ENCODE assay signal across 15 cellular contexts in genomic region chr13:73096173-73097117, GRCh38. TPM values are rescaled to one million over a fixed set of nuclear protein-coding genes. Genes with fewer than 3 reads are reported as not detected.
DNase-seq lines count a peak whose midpoint lies in the region; ATAC-seq, FAIRE-seq and TF ChIP-seq lines count a peak whose summit lies in the region.
"Had no signal": no experiment of that assay in that cellular context is flagged by ENCODE, and none has a peak within 500 bp of the region (broad histone marks: within the 10 kb centered on the region; RNA-seq: fewer than 3 reads in every experiment).

No MANE protein-coding gene starts in this region.

- no peak for TF ChIP-seq CTCF in Calu3 (IDR thresholded peaks at IDR 0.05; ENCODE audit: unreplicated experiment)
- TF ChIP-seq CTCF in IMR-90 (conservative IDR thresholded peaks at IDR 0.05; ENCODE audit: low read depth, low read length), result no peak
- TF ChIP-seq CTCF in astrocyte (IDR thresholded peaks at IDR 0.05; ENCODE audit: insufficient read depth, low read depth, low read length), result no peak
- TF ChIP-seq CTCF in CD8-positive, alpha-beta T cell (IDR thresholded peaks at IDR 0.05), result no peak

- no peaks in the 10 kb centered on the region for H3K36me3 ChIP-seq in IMR-90 (ENCODE audit: control insufficient read depth, insufficient read depth, low read length)
- no peaks in the 10 kb centered on the region for H3K36me3 ChIP-seq in astrocyte (ENCODE audit: insufficient read depth, low read length)
- H3K36me3 ChIP-seq in mesendoderm (ENCODE audit: control insufficient read depth, insufficient read depth, low read length), result no peaks in the 10 kb centered on the region
- H3K36me3 ChIP-seq in CD8-positive, alpha-beta T cell (ENCODE audit: insufficient read depth, low read length), result no peaks in the 10 kb centered on the region
- H3K36me3 ChIP-seq: heart right ventricle had no signal

- H3K27ac ChIP-seq in IMR-90 (ENCODE audit: insufficient read depth, low read length) (no peak overlapping the region), astrocyte (ENCODE audit: low read depth, low read length) (no peak overlapping the region), mesendoderm (ENCODE audit: low read depth, low read length) (no peak overlapping the region)
- H3K27ac ChIP-seq in CD8-positive, alpha-beta T cell (ENCODE audit: low read depth, low read length), result no peak overlapping the region
- H3K27ac ChIP-seq: heart right ventricle, KMS-11 had no signal

- H3K4me3 Mint-ChIP-seq in Calu3 (ENCODE audit: low read depth, unreplicated experiment) (no peak overlapping the region), astrocyte (ENCODE audit: unreplicated experiment) (no peak overlapping the region)
- H3K4me3 Mint-ChIP-seq in activated naive CD4-positive, alpha-beta T cell treated with anti-CD3 and anti-CD28 coated beads for 36 hours, result no peak overlapping the region
- H3K4me3 Mint-ChIP-seq in CD8-positive, alpha-beta T cell, result no peak overlapping the region
- H3K4me3 Mint-ChIP-seq: activated CD4-positive, alpha-beta T cell treated with anti-CD3 and anti-CD28 coated beads for 36 hours had no signal

- H3K9me3 Mint-ChIP-seq in Calu3 (ENCODE audit: low read depth, unreplicated experiment), result no peaks in the 10 kb centered on the region
- H3K9me3 Mint-ChIP-seq in astrocyte (ENCODE audit: unreplicated experiment), result no peaks in the 10 kb centered on the region
- H3K9me3 Mint-ChIP-seq in activated naive CD4-positive, alpha-beta T cell treated with anti-CD3 and anti-CD28 coated beads for 36 hours, result no peaks in the 10 kb centered on the region
- H3K9me3 Mint-ChIP-seq in CD8-positive, alpha-beta T cell, result no peaks in the 10 kb centered on the region

- H3K18ac ChIP-seq in IMR-90 (ENCODE audit: low read depth, low read length) (no peak overlapping the region), mesendoderm (ENCODE audit: low read length) (no peak overlapping the region)

- no peak overlapping the region for H3K9ac ChIP-seq in IMR-90 (ENCODE audit: low read depth, low read length)
- no peak overlapping the region for H3K9ac ChIP-seq in astrocyte (ENCODE audit: low read length)
- H3K9ac ChIP-seq in mesendoderm (ENCODE audit: low read length), result no peak overlapping the region
- H3K9ac ChIP-seq: KMS-11 had no signal

- H3K79me2 ChIP-seq in astrocyte (ENCODE audit: insufficient read depth, low read length) (no peaks in the 10 kb centered on the region), mesendoderm (ENCODE audit: control insufficient read depth, insufficient read depth, low read length) (no peaks in the 10 kb centered on the region)

- H2AFZ ChIP-seq in IMR-90 (replicated peaks; ENCODE audit: low read length, poor library complexity) (no peak overlapping the region), astrocyte (ENCODE audit: low read depth, low read length) (no peak overlapping the region)

- no peaks in the 10 kb centered on the region for H4K20me1 ChIP-seq in IMR-90 (ENCODE audit: insufficient read depth, low read length)
- H4K20me1 ChIP-seq in astrocyte (ENCODE audit: insufficient read depth, low read length), result no peaks in the 10 kb centered on the region

- dilution Hi-C loops in IMR-90 (cut with HindIII; ENCODE audit: low sequenced_read_pairs, unreplicated experiment), result no loop called here

- H3K36me3 Mint-ChIP-seq in Calu3 (ENCODE audit: insufficient read depth, unreplicated experiment) (no peaks in the 10 kb centered on the region), astrocyte (ENCODE audit: low read depth, unreplicated experiment) (no peaks in the 10 kb centered on the region)
- no peaks in the 10 kb centered on the region for H3K36me3 Mint-ChIP-seq in activated naive CD4-positive, alpha-beta T cell treated with anti-CD3 and anti-CD28 coated beads for 36 hours (ENCODE audit: low read depth)
- H3K36me3 Mint-ChIP-seq in CD8-positive, alpha-beta T cell, result no peaks in the 10 kb centered on the region

- H2BK15ac ChIP-seq in IMR-90 (ENCODE audit: low read depth, low read length) (no peak overlapping the region), mesendoderm (replicated peaks; ENCODE audit: low read depth) (no peak overlapping the region)

- POLR2A ChIA-PET in IMR-90 (lab: Charles Lee; ENCODE audit: unreplicated experiment), result no interaction called here
- POLR2A ChIA-PET in CD8-positive, alpha-beta T cell (lab: Charles Lee), result no interaction called here

- H3K4me1 Mint-ChIP-seq in Calu3 (ENCODE audit: low read depth, unreplicated experiment) (peaks cover 13% of the 10 kb centered on the region), astrocyte (ENCODE audit: low read depth, unreplicated experiment) (peaks cover 11% of the 10 kb centered on the region)
- H3K4me1 Mint-ChIP-seq in activated naive CD4-positive, alpha-beta T cell treated with anti-CD3 and anti-CD28 coated beads for 36 hours (ENCODE audit: low read depth), result no peaks in the 10 kb centered on the region
- no peaks in the 10 kb centered on the region for H3K4me1 Mint-ChIP-seq in CD8-positive, alpha-beta T cell (ENCODE audit: low read depth)
- H3K4me1 Mint-ChIP-seq: activated CD4-positive, alpha-beta T cell treated with anti-CD3 and anti-CD28 coated beads for 36 hours had no signal

- intact Hi-C loops in Calu3 (cut with micrococcal nuclease; ENCODE audit: unreplicated experiment) (no loop called here), IMR-90 (cut with micrococcal nuclease) (no loop called here)
- intact Hi-C loops in activated naive CD4-positive, alpha-beta T cell treated with anti-CD3 and anti-CD28 coated beads for 36 hours (cut with micrococcal nuclease), result no loop called here
- intact Hi-C loops in CD8-positive, alpha-beta T cell (cut with DNase I, micrococcal nuclease), result no loop called here

- no peak overlapping the region for H3K56ac ChIP-seq in IMR-90 (ENCODE audit: extremely low read depth, insufficient read depth, low read length)
- H3K56ac ChIP-seq in mesendoderm (ENCODE audit: low read length), result no peak overlapping the region

- H3K9me3 ChIP-seq in IMR-90 (ENCODE audit: control insufficient read depth, insufficient read depth, low read length) (no peaks in the 10 kb centered on the region), astrocyte (ENCODE audit: insufficient read depth, low read depth, low read length) (no peaks in the 10 kb centered on the region)
- no peaks in the 10 kb centered on the region for H3K9me3 ChIP-seq in CD8-positive, alpha-beta T cell (ENCODE audit: low read length)
- H3K9me3 ChIP-seq: heart right ventricle had no signal

- no peak for TF ChIP-seq POLR2A in IMR-90 (IDR thresholded peaks at IDR 0.05; ENCODE audit: low read depth, low read length)

- H3K4me1 ChIP-seq in IMR-90 (ENCODE audit: control insufficient read depth, insufficient read depth, low read length), result peaks cover 2% of the 10 kb centered on the region; the same call in 1 of the 2 replicates
- peaks cover 11% of the 10 kb centered on the region for H3K4me1 ChIP-seq in astrocyte (ENCODE audit: insufficient read depth, low read length)
- H3K4me1 ChIP-seq in mesendoderm (ENCODE audit: control insufficient read depth, low read depth, low read length), result no peaks in the 10 kb centered on the region
- no peaks in the 10 kb centered on the region for H3K4me1 ChIP-seq in CD8-positive, alpha-beta T cell (ENCODE audit: insufficient read depth, low read length)
- H3K4me1 ChIP-seq: heart right ventricle had no signal

- no peak overlapping the region for H2AK9ac ChIP-seq in IMR-90 (replicated peaks; ENCODE audit: low read depth, low read length, poor library complexity)

- H3K4me3 ChIP-seq in IMR-90 (ENCODE audit: insufficient read depth, low read depth, low read length) (no peak overlapping the region), astrocyte (ENCODE audit: insufficient read depth, low read depth, low read length) (no peak overlapping the region), mesendoderm (ENCODE audit: low read length) (no peak overlapping the region)
- H3K4me3 ChIP-seq in CD8-positive, alpha-beta T cell (ENCODE audit: low read depth, low read length), result no peak overlapping the region
- H3K4me3 ChIP-seq: heart right ventricle had no signal

- no peak overlapping the region for H4K8ac ChIP-seq in IMR-90 (ENCODE audit: low read depth in 2 of 2, low read length in 2 of 2)
- H4K8ac ChIP-seq in mesendoderm (ENCODE audit: low read depth, low read length), result no peak overlapping the region

- no peaks in the 10 kb centered on the region for H3K27me3 ChIP-seq in IMR-90 (ENCODE audit: control insufficient read depth, insufficient read depth, low read length)
- H3K27me3 ChIP-seq in astrocyte (ENCODE audit: insufficient read depth, low read length), result no peaks in the 10 kb centered on the region
- H3K27me3 ChIP-seq in mesendoderm (ENCODE audit: insufficient read depth, low read length, poor library complexity), result no peaks in the 10 kb centered on the region
- no peaks in the 10 kb centered on the region for H3K27me3 ChIP-seq in CD8-positive, alpha-beta T cell (ENCODE audit: insufficient read depth, low read length)
- H3K27me3 ChIP-seq: heart right ventricle had no signal

- H3K27ac Mint-ChIP-seq in Calu3 (ENCODE audit: unreplicated experiment) (peak overlapping the region; percentile 70), astrocyte (ENCODE audit: unreplicated experiment) (no peak overlapping the region)
- H3K27ac Mint-ChIP-seq in activated naive CD4-positive, alpha-beta T cell treated with anti-CD3 and anti-CD28 coated beads for 36 hours, result no peak overlapping the region
- H3K27ac Mint-ChIP-seq in CD8-positive, alpha-beta T cell, result no peak overlapping the region
- H3K27ac Mint-ChIP-seq: activated CD4-positive, alpha-beta T cell treated with anti-CD3 and anti-CD28 coated beads for 36 hours had no signal

- H2BK120ac ChIP-seq in IMR-90 (ENCODE audit: low read depth, low read length) (no peak overlapping the region), mesendoderm (ENCODE audit: low read depth, low read length) (no peak overlapping the region)

- H3K27me3 Mint-ChIP-seq in Calu3 (ENCODE audit: unreplicated experiment) (no peaks in the 10 kb centered on the region), astrocyte (ENCODE audit: low read depth, unreplicated experiment) (no peaks in the 10 kb centered on the region)
- H3K27me3 Mint-ChIP-seq in activated naive CD4-positive, alpha-beta T cell treated with anti-CD3 and anti-CD28 coated beads for 36 hours (ENCODE audit: low read depth), result no peaks in the 10 kb centered on the region
- peaks cover 2% of the 10 kb centered on the region for H3K27me3 Mint-ChIP-seq in CD8-positive, alpha-beta T cell (ENCODE audit: low read depth)
- H3K27me3 Mint-ChIP-seq: activated CD4-positive, alpha-beta T cell treated with anti-CD3 and anti-CD28 coated beads for 36 hours had no signal

- DNase-seq in Calu3, result peak; percentile 45
- peak; percentile 38 for DNase-seq in IMR-90
- peak; percentile 55 for DNase-seq in astrocyte (ENCODE audit: low read depth)
- peak; percentile 73 for DNase-seq in mesendoderm
- no peak for DNase-seq in activated naive CD4-positive, alpha-beta T cell treated with anti-CD3 and anti-CD28 coated beads for 36 hours
- no peak for DNase-seq in CD8-positive, alpha-beta T cell
- DNase-seq: activated CD4-positive, alpha-beta T cell treated with anti-CD3 and anti-CD28 coated beads for 36 hours; erythroblast; heart right ventricle; NCI-H1436 treated with DMSO at 0.1 percent for 48 hours had no signal

- WGBS in IMR-90 (ENCODE audit: extremely low coverage in 2 of 2, insufficient read length in 1 of 2), 2 experiments, result no CpG with 5 or more reads among the region's 8 CpGs
- no CpG with 5 or more reads among the region's 8 CpGs for WGBS in mesendoderm (ENCODE audit: extremely low coverage, insufficient coverage, low lambda C conversion rate)

- CTCF ChIA-PET in Calu3 (lab: Charles Lee), result no interaction called here
- CTCF ChIA-PET in IMR-90 (lab: Yijun Ruan, JAX), result interaction anchor here (1.2 kb wide), 1 partner anchor 22 kb away, joined by 4 read pairs; no protein-coding TSS in a partner anchor
- CTCF ChIA-PET in activated naive CD4-positive, alpha-beta T cell treated with anti-CD3 and anti-CD28 coated beads for 36 hours (lab: Charles Lee), result no interaction called here
- CTCF ChIA-PET in CD8-positive, alpha-beta T cell (lab: Charles Lee), result no interaction called here

- H4K91ac ChIP-seq in IMR-90 (ENCODE audit: insufficient read depth, low read depth, low read length), result no peak overlapping the region

- no peaks in the 10 kb centered on the region for H3K79me1 ChIP-seq in IMR-90 (ENCODE audit: low read depth in 1 of 2, low read length in 2 of 2)
- no peaks in the 10 kb centered on the region for H3K79me1 ChIP-seq in mesendoderm (ENCODE audit: low read length)

- no peak overlapping the region for H2BK20ac ChIP-seq in IMR-90 (ENCODE audit: low read depth, low read length)

- no peaks in the 10 kb centered on the region for H3K9me1 ChIP-seq in IMR-90 (ENCODE audit: insufficient read depth, low read length)

- in situ Hi-C loops in IMR-90 (cut with MboI; ENCODE audit: low sequenced_read_pairs), result no loop called here

- no peak for ATAC-seq in IMR-90 (ENCODE audit: low read depth)
- ATAC-seq in HG03095 (IDR thresholded peaks at IDR 0.05; ENCODE audit: unreplicated experiment), result no peak
- no peak for ATAC-seq in GM18520 (IDR thresholded peaks at IDR 0.05; ENCODE audit: unreplicated experiment)
- ATAC-seq in CD8-positive, alpha-beta T cell, result no peak
- ATAC-seq: activated CD4-positive, alpha-beta T cell treated with anti-CD3 and anti-CD28 coated beads for 36 hours; heart right ventricle; sciatic nerve had no signal

- no peak overlapping the region for H3K23ac ChIP-seq in IMR-90 (ENCODE audit: low read depth, low read length)
- no peak overlapping the region for H3K23ac ChIP-seq in mesendoderm (ENCODE audit: low read length)

- no peak overlapping the region for H2AK5ac ChIP-seq in IMR-90 (ENCODE audit: low read depth, low read length)
- H2AK5ac ChIP-seq in mesendoderm (ENCODE audit: low read length), result no peak overlapping the region

- no peak for FAIRE-seq in astrocyte (lab: Jason Lieb, UNC)
- FAIRE-seq: islet of Langerhans had no signal

- no peak for TF ChIP-seq RAD21 in IMR-90 (IDR thresholded peaks at IDR 0.05; ENCODE audit: low read length)

- H3K4ac ChIP-seq in IMR-90 (ENCODE audit: low read depth, low read length) (no peak overlapping the region), mesendoderm (ENCODE audit: low read depth, low read length) (no peak overlapping the region)

- H3K14ac ChIP-seq in IMR-90 (replicated peaks; ENCODE audit: low read depth, low read length), result no peak overlapping the region

- BruUV-seq in Calu3 (replicated peaks; lab: Mats Ljungman, UMichigan) (no TSS peak), IMR-90 (replicated peaks; lab: Mats Ljungman, UMichigan) (no TSS peak)

- H4K5ac ChIP-seq in IMR-90 (ENCODE audit: low read depth, low read length), result no peak overlapping the region
- no peak overlapping the region for H4K5ac ChIP-seq in mesendoderm (ENCODE audit: low read length)

- H3K4me2 ChIP-seq in IMR-90 (ENCODE audit: low read depth, low read length), result no peak overlapping the region
- no peak overlapping the region for H3K4me2 ChIP-seq in astrocyte (ENCODE audit: low read length)
- H3K4me2 ChIP-seq in mesendoderm (ENCODE audit: low read length), result no peak overlapping the region
- H3K4me2 ChIP-seq: KMS-11 had no signal

- H2BK5ac ChIP-seq in IMR-90 (ENCODE audit: low read depth, low read length, poor library complexity, severe bottlenecking), result no peak overlapping the region
- H2BK5ac ChIP-seq in mesendoderm (ENCODE audit: low read length), result no peak overlapping the region

RNA-seq across cellular contexts. Expression of gene KLF5, which starts 37.6 kb away (rescaled TPM):
- total RNA-seq in Calu3 (2022), result 121 and 136 TPM in 2 replicates
- total RNA-seq in IMR-90 (2012; rRNA removed), result 4.4 and 5.4 TPM in 2 replicates
- 8.8 and 11.2 TPM in 2 replicates for polyA plus RNA-seq in IMR-90 (2012; rRNA removed)
- 1.9 and 4.8 TPM in 2 replicates for polyA plus RNA-seq in IMR-90 (2012; cell fraction: cytosol; rRNA removed)
- 3.7 and 10.8 TPM in 2 replicates for polyA plus RNA-seq in IMR-90 (2012; cell fraction: nucleus; rRNA removed; ENCODE audit: low replicate concordance)
- total RNA-seq in astrocyte, result 13.8 and 21.4 TPM in 2 replicates
- polyA plus RNA-seq in mesendoderm (2013, experiment 1 of 2), result 27.1 TPM
- polyA plus RNA-seq in mesendoderm (2013, experiment 2 of 2), result 30.3 TPM
- 1 to 10 TPM; 1.3 to 1.9 TPM for total RNA-seq in activated naive CD4-positive, alpha-beta T cell treated with anti-CD3 and anti-CD28 coated beads for 36 hours
- 1 to 10 TPM; 3.4 to 3.7 TPM for total RNA-seq in CD8-positive, alpha-beta T cell

Comparison
In these comparisons a context has a peak if more than half of its experiments do, and no peak if none do; other contexts are left out.
1. DNase-seq: peak in Calu3 (single experiment), IMR-90 (single experiment), astrocyte (single experiment) and mesendoderm (single experiment); none in activated naive CD4-positive, alpha-beta T cell treated with anti-CD3 and anti-CD28 coated beads for 36 hours (single experiment) and CD8-positive, alpha-beta T cell (0 of 7).